ENCODE assay signal across 17 cellular contexts in the genomic region with DNA sequence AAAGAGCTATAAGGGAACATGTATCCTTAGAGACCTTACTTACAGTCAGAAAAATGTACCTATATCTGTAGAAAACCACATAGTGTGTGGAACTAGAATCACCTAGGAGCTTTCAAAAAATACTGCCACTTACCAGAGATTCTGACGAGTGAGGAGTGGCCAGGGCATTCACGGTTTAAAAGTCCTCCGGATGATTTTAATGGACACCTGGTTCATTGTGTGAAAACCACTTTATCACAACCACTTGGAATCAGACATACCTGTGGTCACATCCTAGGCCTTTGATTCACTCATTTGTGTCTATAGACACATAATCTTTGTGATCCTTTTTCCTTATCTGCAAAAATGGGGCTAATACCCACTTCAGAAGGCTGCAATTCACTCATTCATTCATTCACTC.
DNase-seq lines count a peak whose midpoint lies in the region; ATAC-seq, FAIRE-seq and TF ChIP-seq lines count a peak whose summit lies in the region.
"Had no signal": no experiment of that assay in that cellular context is flagged by ENCODE, and none has a peak within 500 bp of the region (broad histone marks: within the 10 kb centered on the region; RNA-seq: fewer than 3 reads in every experiment).

No MANE protein-coding gene starts in this region.

- H3K9me3 Mint-ChIP-seq in T-cell, result peaks cover 0 to 10% (median 0%) of the 10 kb centered on the region in 3 donors
- H3K9me3 Mint-ChIP-seq in memory B cell, result peaks cover 2% of the 10 kb centered on the region
- no peaks in the 10 kb centered on the region for H3K9me3 Mint-ChIP-seq in endothelial cell (ENCODE audit: unreplicated experiment)

- no peak overlapping the region for H3K4me3 Mint-ChIP-seq in T-cell
- no peak overlapping the region for H3K4me3 Mint-ChIP-seq in memory B cell
- no peak overlapping the region for H3K4me3 Mint-ChIP-seq in endothelial cell (ENCODE audit: unreplicated experiment)
- H3K4me3 Mint-ChIP-seq: WTC11 had no signal

- TF ChIP-seq RAD21 in HepG2 (CRISPR knock-in tag; IDR thresholded peaks at IDR 0.05), result no peak

- no peak overlapping the region for H3K4me2 ChIP-seq in HepG2 (ENCODE audit: low read depth, low read length)

- H3K27me3 ChIP-seq in HepG2 (ENCODE audit: control insufficient read depth in 1 of 2, insufficient read depth in 2 of 2, low read length in 2 of 2) (no peaks in the 10 kb centered on the region), right lobe of liver (no peaks in the 10 kb centered on the region)
- H3K27me3 ChIP-seq: thyroid gland had no signal

- TF ChIP-seq CTCF in HepG2 (CRISPR knock-in tag; IDR thresholded peaks at IDR 0.05), result no peak
- TF ChIP-seq CTCF in right lobe of liver (IDR thresholded peaks at IDR 0.05), result no peak
- TF ChIP-seq CTCF in endothelial cell (IDR thresholded peaks at IDR 0.05; ENCODE audit: unreplicated experiment), result no peak

- H4K20me1 ChIP-seq in HepG2 (ENCODE audit: insufficient read depth, low read length), result no peaks in the 10 kb centered on the region

- H3K27me3 Mint-ChIP-seq in T-cell (no peaks in the 10 kb centered on the region), memory B cell (no peaks in the 10 kb centered on the region), endothelial cell (ENCODE audit: unreplicated experiment) (no peaks in the 10 kb centered on the region)

- no peaks in the 10 kb centered on the region for H3K79me2 ChIP-seq in HepG2 (ENCODE audit: insufficient read depth, low read length)

- H3K36me3 Mint-ChIP-seq in T-cell (peaks cover 73% of the 10 kb centered on the region), memory B cell (peaks cover 42% of the 10 kb centered on the region), endothelial cell (ENCODE audit: low read depth, unreplicated experiment) (peaks cover 10% of the 10 kb centered on the region)

- in situ Hi-C loops in HepG2 (cut with HindIII; ENCODE audit: extremely low pct_ligation_motif_present, low pct_unique_long_range_greater_than_20kb), result no loop called here

- H3K9ac ChIP-seq in HepG2 (ENCODE audit: insufficient read depth, low read depth, low read length), result no peak overlapping the region

- H3K9me3 ChIP-seq in HepG2 (ENCODE audit: low read length) (no peaks in the 10 kb centered on the region), right lobe of liver (no peaks in the 10 kb centered on the region)
- H3K9me3 ChIP-seq: thyroid gland had no signal

- CTCF ChIA-PET in HepG2 (lab: Yijun Ruan, JAX; ENCODE audit: low intra/inter-chr PET ratio, low total read pairs), result no interaction called here
- CTCF ChIA-PET in T-cell (lab: Charles Lee), result no interaction called here

- POLR2A ChIA-PET in HepG2 (lab: Yijun Ruan, JAX) (no interaction called here), T-cell (lab: Charles Lee) (interaction anchor here (0.7 to 1.5 kb wide), 2 partner anchors 13 to 19 kb away, joined by 4 read pairs; no protein-coding TSS in a partner anchor)

- no peak for FAIRE-seq in HepG2 (lab: Jason Lieb, UNC)
- FAIRE-seq: GM18507 had no signal

- BruUV-seq in HepG2 (replicated peaks; lab: Mats Ljungman, UMichigan), result no TSS peak

- no peaks in the 10 kb centered on the region for H3K4me1 ChIP-seq in HepG2 (ENCODE audit: insufficient read depth, low read length)
- H3K4me1 ChIP-seq in right lobe of liver, result peaks cover 0 to 4% (median 0%) of the 10 kb centered on the region in 4 donors

- DNase-seq in HepG2 (ENCODE audit: low spot score) (no peak), right lobe of liver (no peak), T-cell (no peak), memory B cell (ENCODE audit: low spot score in 2 of 2) (no peak), erythroblast (lab: John Stamatoyannopoulos, UW) (no peak), endothelial cell (ENCODE audit: low spot score) (no peak), RKO (ENCODE audit: low spot score) (no peak)
- DNase-seq: activated naive CD4-positive, alpha-beta T cell treated with Interleukin-2 at 50 U/mL for 16 hours; HCEC 1CT; NCI-H1048; stimulated activated CD4-positive, alpha-beta T cell treated with anti-CD3 and anti-CD28 coated beads, Interleukin-4, amount 100 ng/mL, for 24 hours; stimulated activated CD8-positive, alpha-beta memory T cell treated with anti-CD3 and anti-CD28 coated beads, Interleukin-4, amount 100 ng/mL, for 48 hours; SW 1271; thyroid gland had no signal

- H3K4me1 Mint-ChIP-seq in T-cell (peaks cover 57 to 63% (median 60%) of the 10 kb centered on the region in 3 donors), memory B cell (peaks cover 25% of the 10 kb centered on the region), endothelial cell (ENCODE audit: unreplicated experiment) (no peaks in the 10 kb centered on the region)

- no peak for ATAC-seq in HepG2
- no peak for ATAC-seq in right lobe of liver
- peak in 1 of 4 experiments; percentile 26 for ATAC-seq in T-cell (replicated peaks in 1 of 4)
- ATAC-seq in memory B cell (ENCODE audit: low read depth), result no peak
- ATAC-seq: esophagus mucosa, WTC11 had no signal

- TF ChIP-seq EP300 in HepG2 (IDR thresholded peaks at IDR 0.05; ENCODE audit: low read depth in 2 of 2, low read length in 2 of 2) (no peak), HepG2 (CRISPR knock-in tag; IDR thresholded peaks at IDR 0.05; ENCODE audit: borderline replicate concordance) (no peak)

- H3K27ac Mint-ChIP-seq in T-cell, result peak overlapping the region; percentile 78 to 85
- H3K27ac Mint-ChIP-seq in memory B cell, result peak overlapping the region; percentile 76
- no peak overlapping the region for H3K27ac Mint-ChIP-seq in endothelial cell (ENCODE audit: unreplicated experiment)
- H3K27ac Mint-ChIP-seq: WTC11 had no signal

- H3K4me3 ChIP-seq in HepG2 (replicated peaks in 1 of 3; ENCODE audit: insufficient read depth in 1 of 3, low read depth in 2 of 3, low read length in 3 of 3) (no peak overlapping the region), right lobe of liver (no peak overlapping the region)
- H3K4me3 ChIP-seq: thyroid gland had no signal

- H3K27ac ChIP-seq in HepG2 (ENCODE audit: extremely low read length, insufficient read depth, low read length) (no peak overlapping the region), right lobe of liver (no peak overlapping the region)
- H3K27ac ChIP-seq: thyroid gland had no signal

- H2AFZ ChIP-seq in HepG2 (ENCODE audit: low read length), result no peak overlapping the region

- 100% methylated on average over 3 of the region's 3 CpGs for WGBS in HepG2 (ENCODE audit: low lambda C conversion rate)
- 89% methylated on average over 3 of the region's 3 CpGs for WGBS in right lobe of liver (ENCODE audit: insufficient coverage, low coverage, low lambda C conversion rate, missing lambda C conversion rate)

- intact Hi-C loops in HepG2 (cut with micrococcal nuclease; ENCODE audit: unreplicated experiment) (no loop called here), right lobe of liver (cut with DNase I) (no loop called here)

- peaks cover 2 to 9% of the 10 kb centered on the region in 2 experiments; a peak in 2 of 5 replicates for H3K36me3 ChIP-seq in HepG2 (replicated peaks in 1 of 2; ENCODE audit: control insufficient read depth in 1 of 2, insufficient read depth in 2 of 2, low read length in 2 of 2)
- H3K36me3 ChIP-seq in right lobe of liver, result peaks cover 0 to 6% (median 0%) of the 10 kb centered on the region in 4 donors

- TF ChIP-seq POLR2A in HepG2 (IDR thresholded peaks at IDR 0.05; ENCODE audit: insufficient read depth in 1 of 2, low read depth in 2 of 2, low read length in 2 of 2) (no peak), right lobe of liver (IDR thresholded peaks at IDR 0.05) (no peak), erythroblast (IDR thresholded peaks at IDR 0.05; ENCODE audit: low read length) (no peak)

TF ChIP-seq in HepG2, 621 proteins besides CTCF, POLR2A, EP300 and RAD21:
- no peak for TF ChIP-seq TRIM24 (CRISPR knock-in tag; IDR thresholded peaks at IDR 0.05)
- peak; percentile 45; the same call in 1 of the 2 replicates for TF ChIP-seq ZKSCAN1 (IDR thresholded peaks at IDR 0.05; ENCODE audit: low read length)
